ENCODE assay signal across 10 cellular contexts in genomic region chr1:58592521-58593134, GRCh38. TPM values are rescaled to one million over a fixed set of nuclear protein-coding genes. Genes with fewer than 3 reads are reported as not detected.
DNase-seq lines count a peak whose midpoint lies in the region; ATAC-seq, FAIRE-seq and TF ChIP-seq lines count a peak whose summit lies in the region.
"Had no signal": no experiment of that assay in that cellular context is flagged by ENCODE, and none has a peak within 500 bp of the region (broad histone marks: within the 10 kb centered on the region; RNA-seq: fewer than 3 reads in every experiment).

No MANE protein-coding gene starts in this region.

- H3K9ac ChIP-seq in keratinocyte (ENCODE audit: control insufficient read depth, extremely low read depth, insufficient read depth, low read length): peak overlapping the region; percentile 19

- intact Hi-C loops in upper lobe of right lung (cut with DNase I): no loop called here

- peaks cover 0 to 8% of the 10 kb centered on the region in 2 experiments for H3K36me3 ChIP-seq in keratinocyte (ENCODE audit: control insufficient read depth in 2 of 2, extremely low read depth in 1 of 2, insufficient read depth in 2 of 2, low read length in 2 of 2)
- H3K36me3 ChIP-seq in upper lobe of right lung: no peaks in the 10 kb centered on the region

- peaks cover 13% of the 10 kb centered on the region for H3K79me2 ChIP-seq in keratinocyte (ENCODE audit: control insufficient read depth, insufficient read depth, low read length)

- H3K9me1 ChIP-seq in keratinocyte (ENCODE audit: control insufficient read depth, extremely low read depth, insufficient read depth, low read length): no peaks in the 10 kb centered on the region

- no peaks in the 10 kb centered on the region for H4K20me1 ChIP-seq in keratinocyte (ENCODE audit: control insufficient read depth, extremely low read depth, insufficient read depth, low read length)

- no peaks in the 10 kb centered on the region for H3K27me3 ChIP-seq in keratinocyte (ENCODE audit: control insufficient read depth, extremely low read depth, insufficient read depth, low read length)
- no peaks in the 10 kb centered on the region for H3K27me3 ChIP-seq in upper lobe of right lung

- H3K27ac ChIP-seq in keratinocyte (ENCODE audit: control insufficient read depth, insufficient read depth, low read length) (peak overlapping the region; percentile 56), upper lobe of right lung (peak overlapping the region; percentile 67)

- peak; percentile 100 for FAIRE-seq in keratinocyte (lab: Jason Lieb, UNC)
- FAIRE-seq: A204.1 had no signal

- in situ Hi-C loops in astrocyte of the spinal cord (cut with HindIII; ENCODE audit: low sequenced_read_pairs): no loop called here

- dilution Hi-C loops in keratinocyte (cut with MboI; ENCODE audit: extremely low pct_ligation_motif_present, low sequenced_read_pairs): no loop called here

- peak overlapping the region; percentile 80 for H3K4me2 ChIP-seq in keratinocyte (ENCODE audit: control insufficient read depth, extremely low read depth, insufficient read depth, low read depth, low read length)

- no peak for TF ChIP-seq CTCF in astrocyte of the spinal cord (IDR thresholded peaks at IDR 0.05; ENCODE audit: low read depth, low read length)
- TF ChIP-seq CTCF in keratinocyte (optimal IDR thresholded peaks at IDR 0.05 in 1 of 3, IDR thresholded peaks at IDR 0.05 in 1 of 3, conservative IDR thresholded peaks at IDR 0.05 in 1 of 3; ENCODE audit: extremely low read depth in 1 of 3, insufficient read depth in 2 of 3, low read length in 3 of 3): no peak
- no peak for TF ChIP-seq CTCF in upper lobe of right lung (IDR thresholded peaks at IDR 0.05)

- peak overlapping the region; percentile 14 for H2AFZ ChIP-seq in keratinocyte (ENCODE audit: control insufficient read depth, low read length)

- H3K4me3 ChIP-seq in astrocyte of the spinal cord (ENCODE audit: low read depth, low read length) (no peak overlapping the region), keratinocyte (ENCODE audit: control insufficient read depth in 2 of 3, extremely low read depth in 1 of 3, insufficient read depth in 2 of 3, low read depth in 1 of 3, low read length in 3 of 3) (peak overlapping the region in 2 of 3 experiments; percentile 3 to 7), upper lobe of right lung (no peak overlapping the region)

- peak; percentile 32 for DNase-seq in NCI-H1105 treated with DMSO at 0.1 percent for 48 hours (lab: John Stamatoyannopoulos, UW)
- no peak for DNase-seq in NCI-H1105 (lab: John Stamatoyannopoulos, UW)
- peak; percentile 85 for DNase-seq in astrocyte of the spinal cord (ENCODE audit: low read depth, low spot score)
- DNase-seq in keratinocyte (ENCODE audit: low read depth, low spot score): peak; percentile 76
- peak; percentile 87 for DNase-seq in upper lobe of right lung
- no peak for DNase-seq in activated naive CD4-positive, alpha-beta T cell treated with Interleukin-2 at 50 U/mL for 16 hours
- DNase-seq: RPMI8226 had no signal

- H3K4me1 ChIP-seq in keratinocyte (ENCODE audit: control insufficient read depth, extremely low read depth, insufficient read depth, low read length) (peaks cover 39% of the 10 kb centered on the region), upper lobe of right lung (peaks cover 12% of the 10 kb centered on the region)

- H3K9me3 ChIP-seq in keratinocyte (ENCODE audit: control insufficient read depth, low read depth, low read length) (no peaks in the 10 kb centered on the region), upper lobe of right lung (no peaks in the 10 kb centered on the region)

- ATAC-seq in upper lobe of right lung (peak; percentile 93), HG03432 (IDR thresholded peaks at IDR 0.05; ENCODE audit: unreplicated experiment) (no peak), GM18511 (IDR thresholded peaks at IDR 0.05; ENCODE audit: unreplicated experiment) (no peak)

RNA-seq across cellular contexts. Expression of gene TACSTD2, which starts 15.6 kb away (rescaled TPM):
- 241 to 382 TPM (median 335 TPM) in 3 replicates for polyA plus RNA-seq in keratinocyte
- polyA plus RNA-seq in keratinocyte (2011; ENCODE audit: low read depth): 430 TPM
- polyA plus RNA-seq in keratinocyte (2011; cell fraction: cytosol; rRNA removed): 209 and 270 TPM in 2 replicates
- 885 and 985 TPM in 2 replicates for polyA plus RNA-seq in keratinocyte (2011; cell fraction: nucleus; rRNA removed)
- polyA plus RNA-seq in keratinocyte (2012; ENCODE audit: low replicate concordance): 282 and 1,276 TPM in 2 replicates
- polyA minus RNA-seq in keratinocyte: 91.7 to 136 TPM (median 110 TPM) in 3 replicates
- polyA minus RNA-seq in keratinocyte (2011; cell fraction: cytosol; rRNA and poly(A)+ RNA removed): 428 TPM
- 574 and 697 TPM in 2 replicates for polyA minus RNA-seq in keratinocyte (2011; cell fraction: nucleus; rRNA and poly(A)+ RNA removed)
- 112 TPM for total RNA-seq in upper lobe of right lung

RNA-seq across cellular contexts. Expression of gene OMA1, which starts 46.1 kb away (rescaled TPM):
- polyA plus RNA-seq in keratinocyte: 10.1 to 16.3 TPM (median 13.1 TPM) in 3 replicates
- polyA plus RNA-seq in keratinocyte (2011; ENCODE audit: low read depth): 34.3 TPM
- 5.8 and 11.8 TPM in 2 replicates for polyA plus RNA-seq in keratinocyte (2011; cell fraction: cytosol; rRNA removed)
- polyA plus RNA-seq in keratinocyte (2011; cell fraction: nucleus; rRNA removed): 17.9 and 25.5 TPM in 2 replicates
- polyA plus RNA-seq in keratinocyte (2012; ENCODE audit: low replicate concordance): 10.3 and 15.3 TPM in 2 replicates
- 2.5 to 12.6 TPM (median 7.6 TPM) in 3 replicates for polyA minus RNA-seq in keratinocyte
- 17.8 TPM for polyA minus RNA-seq in keratinocyte (2011; cell fraction: cytosol; rRNA and poly(A)+ RNA removed)
- polyA minus RNA-seq in keratinocyte (2011; cell fraction: nucleus; rRNA and poly(A)+ RNA removed): 7.6 and 11.2 TPM in 2 replicates
- total RNA-seq in upper lobe of right lung: 31.3 TPM

Comparison
In these comparisons a context has a peak if more than half of its experiments do, and no peak if none do; other contexts are left out.
1. DNase-seq: peak in NCI-H1105 treated with DMSO at 0.1 percent for 48 hours (single experiment), astrocyte of the spinal cord (single experiment), keratinocyte (single experiment) and upper lobe of right lung (single experiment); none in NCI-H1105 (single experiment) and activated naive CD4-positive, alpha-beta T cell treated with Interleukin-2 at 50 U/mL for 16 hours (single experiment).
2. H3K4me3 ChIP-seq: peak in keratinocyte (2 of 3); none in astrocyte of the spinal cord (single experiment) and upper lobe of right lung (single experiment).